Comparison of ENCODE assay signal across 2 cellular contexts in genomic region chr9:94859891-94860290, GRCh38.
TF ChIP-seq lines count a peak whose summit lies in the region.

No MANE protein-coding gene starts in this region.

TF ChIP-seq in IMR-90, 13 proteins besides CTCF, POLR2A, EP300 and RAD21:
- TF ChIP-seq SMC3 (IDR thresholded peaks at IDR 0.05; ENCODE audit: low read depth, low read length) (no peak), BHLHE40 (IDR thresholded peaks at IDR 0.05; ENCODE audit: low read depth, low read length) (no peak), MXI1 (IDR thresholded peaks at IDR 0.05; ENCODE audit: borderline replicate concordance, low read depth, low read length) (no peak), CHD1 (IDR thresholded peaks at IDR 0.05; ENCODE audit: low read depth, low read length) (no peak), FOS (IDR thresholded peaks at IDR 0.05; ENCODE audit: low read depth, low read length) (no peak), MAFK (IDR thresholded peaks at IDR 0.05; ENCODE audit: low read depth, low read length) (no peak), RCOR1 (IDR thresholded peaks at IDR 0.05; ENCODE audit: insufficient replicate concordance, low read length) (no peak), RFX5 (IDR thresholded peaks at IDR 0.05; ENCODE audit: low read depth, low read length) (no peak), CEBPB (IDR thresholded peaks at IDR 0.05; ENCODE audit: low read depth, low read length) (no peak), USF2 (IDR thresholded peaks at IDR 0.05; ENCODE audit: low read depth, low read length) (no peak), NFE2L2 (IDR thresholded peaks at IDR 0.05; ENCODE audit: low read depth, low read length) (no peak), MAZ (IDR thresholded peaks at IDR 0.05; ENCODE audit: borderline replicate concordance, low read depth, low read length) (no peak)
- TF ChIP-seq, protein P1, sequence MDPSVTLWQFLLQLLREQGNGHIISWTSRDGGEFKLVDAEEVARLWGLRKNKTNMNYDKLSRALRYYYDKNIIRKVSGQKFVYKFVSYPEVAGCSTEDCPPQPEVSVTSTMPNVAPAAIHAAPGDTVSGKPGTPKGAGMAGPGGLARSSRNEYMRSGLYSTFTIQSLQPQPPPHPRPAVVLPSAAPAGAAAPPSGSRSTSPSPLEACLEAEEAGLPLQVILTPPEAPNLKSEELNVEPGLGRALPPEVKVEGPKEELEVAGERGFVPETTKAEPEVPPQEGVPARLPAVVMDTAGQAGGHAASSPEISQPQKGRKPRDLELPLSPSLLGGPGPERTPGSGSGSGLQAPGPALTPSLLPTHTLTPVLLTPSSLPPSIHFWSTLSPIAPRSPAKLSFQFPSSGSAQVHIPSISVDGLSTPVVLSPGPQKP (IDR thresholded peaks at IDR 0.05; ENCODE audit: borderline replicate concordance, low read depth, low read length): no peak

TF ChIP-seq in GM12891, 5 proteins besides CTCF, POLR2A, EP300 and RAD21:
- no peak for TF ChIP-seq POLR2AphosphoS5 (IDR thresholded peaks at IDR 0.05; ENCODE audit: low read depth, low read length)
- TF ChIP-seq POU2F2 (IDR thresholded peaks at IDR 0.05; ENCODE audit: low read depth, low read length): no peak
TF ChIP-seq in GM12891: peak in this region for 0.
